ENCODE assay signal across 12 cellular contexts in the genomic region with DNA sequence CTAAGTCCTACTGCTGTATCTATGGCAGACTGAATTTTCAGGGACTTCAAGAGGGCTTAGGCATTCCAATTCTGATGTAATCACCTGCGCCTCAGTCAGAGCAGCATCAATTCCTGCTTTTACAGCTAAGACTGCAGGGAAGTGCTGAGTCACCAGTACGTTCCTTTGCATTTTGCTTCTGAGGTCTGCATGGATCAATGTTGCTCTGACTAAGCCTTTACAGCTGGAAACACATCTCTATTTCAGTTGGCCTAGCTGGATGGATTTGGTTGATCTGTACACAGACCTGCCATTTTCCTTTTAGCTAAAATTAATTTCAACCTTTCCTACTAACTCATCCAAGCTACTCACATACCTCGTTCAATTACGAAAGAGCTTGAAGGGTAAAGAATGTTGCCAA.
DNase-seq lines count a peak whose midpoint lies in the region; ATAC-seq, FAIRE-seq and TF ChIP-seq lines count a peak whose summit lies in the region.
"Had no signal": no experiment of that assay in that cellular context is flagged by ENCODE, and none has a peak within 500 bp of the region (broad histone marks: within the 10 kb centered on the region; RNA-seq: fewer than 3 reads in every experiment).

No MANE protein-coding gene starts in this region.

- in situ Hi-C loops in astrocyte of the cerebellum (cut with HindIII; ENCODE audit: low sequenced_read_pairs): no loop called here

- H3K4me3 ChIP-seq in AG09309 (ENCODE audit: control insufficient read depth, low read depth, low read length) (no peak overlapping the region), astrocyte of the cerebellum (ENCODE audit: low read depth, low read length) (no peak overlapping the region)
- H3K4me3 ChIP-seq: testis had no signal

- DNase-seq in AG09309 (ENCODE audit: low read depth) (peak; percentile 85), HTR-8/SVneo (ENCODE audit: insufficient read length, low spot score) (peak; percentile 6), astrocyte of the cerebellum (ENCODE audit: low read depth) (peak; percentile 49), iPS DF 4.7 (ENCODE audit: extremely low read depth, low spot score) (peak; percentile 53), T-helper 2 cell (no peak), DMS 273 (lab: John Stamatoyannopoulos, UW; ENCODE audit: unreplicated experiment) (no peak)
- DNase-seq in stimulated activated CD4-positive, alpha-beta T cell treated with anti-CD3 and anti-CD28 coated beads, Interleukin-4, amount 100 ng/mL, for 4 hours: no peak
- DNase-seq: CD8-positive, alpha-beta T cell; kidney glomerular epithelial cell; NCI-H1048; testis had no signal

- ATAC-seq in GM21381 (IDR thresholded peaks at IDR 0.05; ENCODE audit: unreplicated experiment): no peak
- ATAC-seq: CD8-positive, alpha-beta T cell had no signal

- no peak for FAIRE-seq in HTR-8/SVneo (lab: Jason Lieb, UNC)

- TF ChIP-seq CTCF in AG09309 (IDR thresholded peaks at IDR 0.05; ENCODE audit: control insufficient read depth, insufficient read depth, low read depth, low read length, missing control alignments): no peak
- TF ChIP-seq CTCF in astrocyte of the cerebellum (IDR thresholded peaks at IDR 0.05; ENCODE audit: low read depth, low read length, missing control alignments): no peak

Comparison
In these comparisons a context has a peak if more than half of its experiments do, and no peak if none do; other contexts are left out.
1. DNase-seq: peak in AG09309 (single experiment), HTR-8/SVneo (single experiment), astrocyte of the cerebellum (single experiment) and iPS DF 4.7 (single experiment); none in stimulated activated CD4-positive, alpha-beta T cell treated with anti-CD3 and anti-CD28 coated beads, Interleukin-4, amount 100 ng/mL, for 4 hours (0 of 2), T-helper 2 cell (0 of 5) and DMS 273 (single experiment).